Comparison of ENCODE assay signal across 1 cellular context in the genomic region with DNA sequence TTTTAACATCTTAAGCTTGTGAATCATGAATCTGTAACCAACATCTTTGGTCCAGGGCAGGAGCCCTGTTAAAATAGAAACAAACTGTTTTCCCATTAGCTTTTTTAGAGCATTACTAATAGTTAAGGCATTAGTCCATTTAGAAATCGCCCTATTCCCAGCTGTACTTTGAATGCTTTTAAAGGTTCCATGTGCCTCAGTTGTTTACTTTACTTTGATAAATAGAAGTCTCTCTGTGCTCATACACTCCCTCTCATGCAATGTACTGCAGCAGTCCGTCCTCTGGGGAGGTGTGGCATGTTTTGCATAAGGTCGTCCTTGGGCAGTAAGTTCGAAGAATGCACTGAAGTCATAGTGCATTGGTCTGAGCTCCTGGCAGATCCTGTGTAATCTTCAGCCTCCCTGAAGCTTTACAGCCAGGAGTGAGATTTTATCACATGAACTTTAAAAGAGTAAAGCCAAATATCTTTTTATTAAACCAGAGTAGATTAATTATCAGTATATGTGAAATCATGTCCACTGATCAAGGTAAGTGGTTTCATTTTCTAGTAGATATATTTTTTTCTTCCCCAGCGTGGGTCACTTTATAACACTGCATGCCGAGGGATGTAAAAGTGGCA.
TF ChIP-seq lines count a peak whose summit lies in the region.

No MANE protein-coding gene starts in this region.

TF ChIP-seq in HepG2, 621 proteins besides CTCF, POLR2A, EP300 and RAD21 (continued from another document and continues in another):
- TF ChIP-seq, protein P1, sequence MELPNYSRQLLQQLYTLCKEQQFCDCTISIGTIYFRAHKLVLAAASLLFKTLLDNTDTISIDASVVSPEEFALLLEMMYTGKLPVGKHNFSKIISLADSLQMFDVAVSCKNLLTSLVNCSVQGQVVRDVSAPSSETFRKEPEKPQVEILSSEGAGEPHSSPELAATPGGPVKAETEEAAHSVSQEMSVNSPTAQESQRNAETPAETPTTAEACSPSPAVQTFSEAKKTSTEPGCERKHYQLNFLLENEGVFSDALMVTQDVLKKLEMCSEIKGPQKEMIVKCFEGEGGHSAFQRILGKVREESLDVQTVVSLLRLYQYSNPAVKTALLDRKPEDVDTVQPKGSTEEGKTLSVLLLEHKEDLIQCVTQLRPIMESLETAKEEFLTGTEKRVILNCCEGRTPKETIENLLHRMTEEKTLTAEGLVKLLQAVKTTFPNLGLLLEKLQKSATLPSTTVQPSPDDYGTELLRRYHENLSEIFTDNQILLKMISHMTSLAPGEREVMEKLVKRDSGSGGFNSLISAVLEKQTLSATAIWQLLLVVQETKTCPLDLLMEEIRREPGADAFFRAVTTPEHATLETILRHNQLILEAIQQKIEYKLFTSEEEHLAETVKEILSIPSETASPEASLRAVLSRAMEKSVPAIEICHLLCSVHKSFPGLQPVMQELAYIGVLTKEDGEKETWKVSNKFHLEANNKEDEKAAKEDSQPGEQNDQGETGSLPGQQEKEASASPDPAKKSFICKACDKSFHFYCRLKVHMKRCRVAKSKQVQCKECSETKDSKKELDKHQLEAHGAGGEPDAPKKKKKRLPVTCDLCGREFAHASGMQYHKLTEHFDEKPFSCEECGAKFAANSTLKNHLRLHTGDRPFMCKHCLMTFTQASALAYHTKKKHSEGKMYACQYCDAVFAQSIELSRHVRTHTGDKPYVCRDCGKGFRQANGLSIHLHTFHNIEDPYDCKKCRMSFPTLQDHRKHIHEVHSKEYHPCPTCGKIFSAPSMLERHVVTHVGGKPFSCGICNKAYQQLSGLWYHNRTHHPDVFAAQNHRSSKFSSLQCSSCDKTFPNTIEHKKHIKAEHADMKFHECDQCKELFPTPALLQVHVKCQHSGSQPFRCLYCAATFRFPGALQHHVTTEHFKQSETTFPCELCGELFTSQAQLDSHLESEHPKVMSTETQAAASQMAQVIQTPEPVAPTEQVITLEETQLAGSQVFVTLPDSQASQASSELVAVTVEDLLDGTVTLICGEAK (IDR thresholded peaks at IDR 0.05) = no peak
- TF ChIP-seq, protein P1 (CRISPR knock-in tag; IDR thresholded peaks at IDR 0.05) = no peak
- TF ChIP-seq KDM1A (CRISPR knock-in tag; IDR thresholded peaks at IDR 0.05) (0 out of 2 replicates have a peak, but pooled peaks have one; percentile 16), TOE1 (CRISPR knock-in tag; IDR thresholded peaks at IDR 0.05) (0 out of 2 replicates have a peak, but pooled peaks have one; percentile 14), ZFP36 (IDR thresholded peaks at IDR 0.05; ENCODE audit: borderline replicate concordance, low read depth, low read length, partially characterized antibody) (peak; percentile 72), GATAD2A (CRISPR knock-in tag; IDR thresholded peaks at IDR 0.05) (peak; percentile 94), SP5 (CRISPR knock-in tag; IDR thresholded peaks at IDR 0.05; ENCODE audit: borderline replicate concordance, low read depth) (peak; percentile 68), ZNF329 (CRISPR knock-in tag; IDR thresholded peaks at IDR 0.05; ENCODE audit: low read depth) (no peak), ETV6 (CRISPR knock-in tag; conservative IDR thresholded peaks at IDR 0.05) (no peak), NR2F6 (IDR thresholded peaks at IDR 0.05) (peak; percentile 31; the same call in 1 of the 2 replicates), NR2F6 (CRISPR knock-in tag; IDR thresholded peaks at IDR 0.05) (peak; percentile 77), SOX5 (CRISPR knock-in tag; IDR thresholded peaks at IDR 0.05; ENCODE audit: borderline replicate concordance) (peak; percentile 87), RARA (CRISPR knock-in tag; IDR thresholded peaks at IDR 0.05) (peak; percentile 72), ZNF20 (CRISPR knock-in tag; IDR thresholded peaks at IDR 0.05) (no peak), NFYC (CRISPR knock-in tag; IDR thresholded peaks at IDR 0.05) (no peak), ZMYM4 (CRISPR knock-in tag; IDR thresholded peaks at IDR 0.05) (peak; percentile 77), ASH2L (IDR thresholded peaks at IDR 0.05; ENCODE audit: insufficient read length, low read depth, low read length) (peak; percentile 30), TARDBP (CRISPR knock-in tag; IDR thresholded peaks at IDR 0.05) (no peak; the same call in 1 of the 2 replicates), MIER2 (CRISPR knock-in tag; IDR thresholded peaks at IDR 0.05) (peak; percentile 43; the same call in 1 of the 2 replicates), FOXJ3 (CRISPR knock-in tag; IDR thresholded peaks at IDR 0.05; ENCODE audit: borderline replicate concordance) (peak; percentile 67; the same call in 1 of the 2 replicates), ZNF558 (CRISPR knock-in tag; IDR thresholded peaks at IDR 0.05; ENCODE audit: borderline replicate concordance) (no peak)
- TF ChIP-seq, protein P2, sequence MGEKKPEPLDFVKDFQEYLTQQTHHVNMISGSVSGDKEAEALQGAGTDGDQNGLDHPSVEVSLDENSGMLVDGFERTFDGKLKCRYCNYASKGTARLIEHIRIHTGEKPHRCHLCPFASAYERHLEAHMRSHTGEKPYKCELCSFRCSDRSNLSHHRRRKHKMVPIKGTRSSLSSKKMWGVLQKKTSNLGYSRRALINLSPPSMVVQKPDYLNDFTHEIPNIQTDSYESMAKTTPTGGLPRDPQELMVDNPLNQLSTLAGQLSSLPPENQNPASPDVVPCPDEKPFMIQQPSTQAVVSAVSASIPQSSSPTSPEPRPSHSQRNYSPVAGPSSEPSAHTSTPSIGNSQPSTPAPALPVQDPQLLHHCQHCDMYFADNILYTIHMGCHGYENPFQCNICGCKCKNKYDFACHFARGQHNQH (CRISPR knock-in tag; IDR thresholded peaks at IDR 0.05) = peak; percentile 28; the same call in 1 of the 2 replicates
- TF ChIP-seq, protein P3, sequence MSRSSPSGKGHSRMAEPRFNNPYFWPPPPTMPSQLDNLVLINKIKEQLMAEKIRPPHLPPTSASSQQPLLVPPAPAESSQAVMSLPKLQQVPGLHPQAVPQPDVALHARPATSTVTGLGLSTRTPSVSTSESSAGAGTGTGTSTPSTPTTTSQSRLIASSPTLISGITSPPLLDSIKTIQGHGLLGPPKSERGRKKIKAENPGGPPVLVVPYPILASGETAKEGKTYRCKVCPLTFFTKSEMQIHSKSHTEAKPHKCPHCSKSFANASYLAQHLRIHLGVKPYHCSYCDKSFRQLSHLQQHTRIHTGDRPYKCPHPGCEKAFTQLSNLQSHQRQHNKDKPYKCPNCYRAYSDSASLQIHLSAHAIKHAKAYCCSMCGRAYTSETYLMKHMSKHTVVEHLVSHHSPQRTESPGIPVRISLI (CRISPR knock-in tag; IDR thresholded peaks at IDR 0.05; ENCODE audit: borderline replicate concordance) = peak; percentile 34; the same call in 1 of the 2 replicates
- TF ChIP-seq, protein P4, sequence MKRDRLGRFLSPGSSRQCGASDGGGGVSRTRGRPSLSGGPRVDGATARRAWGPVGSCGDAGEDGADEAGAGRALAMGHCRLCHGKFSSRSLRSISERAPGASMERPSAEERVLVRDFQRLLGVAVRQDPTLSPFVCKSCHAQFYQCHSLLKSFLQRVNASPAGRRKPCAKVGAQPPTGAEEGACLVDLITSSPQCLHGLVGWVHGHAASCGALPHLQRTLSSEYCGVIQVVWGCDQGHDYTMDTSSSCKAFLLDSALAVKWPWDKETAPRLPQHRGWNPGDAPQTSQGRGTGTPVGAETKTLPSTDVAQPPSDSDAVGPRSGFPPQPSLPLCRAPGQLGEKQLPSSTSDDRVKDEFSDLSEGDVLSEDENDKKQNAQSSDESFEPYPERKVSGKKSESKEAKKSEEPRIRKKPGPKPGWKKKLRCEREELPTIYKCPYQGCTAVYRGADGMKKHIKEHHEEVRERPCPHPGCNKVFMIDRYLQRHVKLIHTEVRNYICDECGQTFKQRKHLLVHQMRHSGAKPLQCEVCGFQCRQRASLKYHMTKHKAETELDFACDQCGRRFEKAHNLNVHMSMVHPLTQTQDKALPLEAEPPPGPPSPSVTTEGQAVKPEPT (CRISPR knock-in tag; IDR thresholded peaks at IDR 0.05; ENCODE audit: low read depth) = no peak
- TF ChIP-seq, protein P5, sequence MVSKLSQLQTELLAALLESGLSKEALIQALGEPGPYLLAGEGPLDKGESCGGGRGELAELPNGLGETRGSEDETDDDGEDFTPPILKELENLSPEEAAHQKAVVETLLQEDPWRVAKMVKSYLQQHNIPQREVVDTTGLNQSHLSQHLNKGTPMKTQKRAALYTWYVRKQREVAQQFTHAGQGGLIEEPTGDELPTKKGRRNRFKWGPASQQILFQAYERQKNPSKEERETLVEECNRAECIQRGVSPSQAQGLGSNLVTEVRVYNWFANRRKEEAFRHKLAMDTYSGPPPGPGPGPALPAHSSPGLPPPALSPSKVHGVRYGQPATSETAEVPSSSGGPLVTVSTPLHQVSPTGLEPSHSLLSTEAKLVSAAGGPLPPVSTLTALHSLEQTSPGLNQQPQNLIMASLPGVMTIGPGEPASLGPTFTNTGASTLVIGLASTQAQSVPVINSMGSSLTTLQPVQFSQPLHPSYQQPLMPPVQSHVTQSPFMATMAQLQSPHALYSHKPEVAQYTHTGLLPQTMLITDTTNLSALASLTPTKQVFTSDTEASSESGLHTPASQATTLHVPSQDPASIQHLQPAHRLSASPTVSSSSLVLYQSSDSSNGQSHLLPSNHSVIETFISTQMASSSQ (IDR thresholded peaks at IDR 0.05; ENCODE audit: low read depth) = no peak
- TF ChIP-seq, protein P5 (CRISPR knock-in tag; IDR thresholded peaks at IDR 0.05; ENCODE audit: borderline replicate concordance) = peak; percentile 43; the same call in 1 of the 2 replicates
- TF ChIP-seq, protein P6, sequence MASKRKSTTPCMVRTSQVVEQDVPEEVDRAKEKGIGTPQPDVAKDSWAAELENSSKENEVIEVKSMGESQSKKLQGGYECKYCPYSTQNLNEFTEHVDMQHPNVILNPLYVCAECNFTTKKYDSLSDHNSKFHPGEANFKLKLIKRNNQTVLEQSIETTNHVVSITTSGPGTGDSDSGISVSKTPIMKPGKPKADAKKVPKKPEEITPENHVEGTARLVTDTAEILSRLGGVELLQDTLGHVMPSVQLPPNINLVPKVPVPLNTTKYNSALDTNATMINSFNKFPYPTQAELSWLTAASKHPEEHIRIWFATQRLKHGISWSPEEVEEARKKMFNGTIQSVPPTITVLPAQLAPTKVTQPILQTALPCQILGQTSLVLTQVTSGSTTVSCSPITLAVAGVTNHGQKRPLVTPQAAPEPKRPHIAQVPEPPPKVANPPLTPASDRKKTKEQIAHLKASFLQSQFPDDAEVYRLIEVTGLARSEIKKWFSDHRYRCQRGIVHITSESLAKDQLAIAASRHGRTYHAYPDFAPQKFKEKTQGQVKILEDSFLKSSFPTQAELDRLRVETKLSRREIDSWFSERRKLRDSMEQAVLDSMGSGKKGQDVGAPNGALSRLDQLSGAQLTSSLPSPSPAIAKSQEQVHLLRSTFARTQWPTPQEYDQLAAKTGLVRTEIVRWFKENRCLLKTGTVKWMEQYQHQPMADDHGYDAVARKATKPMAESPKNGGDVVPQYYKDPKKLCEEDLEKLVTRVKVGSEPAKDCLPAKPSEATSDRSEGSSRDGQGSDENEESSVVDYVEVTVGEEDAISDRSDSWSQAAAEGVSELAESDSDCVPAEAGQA (IDR thresholded peaks at IDR 0.05; ENCODE audit: low read depth) = 0 out of 2 replicates have a peak, but pooled peaks have one; percentile 32
- TF ChIP-seq, protein P6 (CRISPR knock-in tag; IDR thresholded peaks at IDR 0.05; ENCODE audit: borderline replicate concordance) = no peak
